Comparison of ENCODE assay signal across 14 cellular contexts in genomic region chr5:138595396-138595795, GRCh38. TPM values are rescaled to one million over a fixed set of nuclear protein-coding genes. Genes with fewer than 3 reads are reported as not detected.
DNase-seq lines count a peak whose midpoint lies in the region; ATAC-seq and TF ChIP-seq lines count a peak whose summit lies in the region.
"Had no signal": no experiment of that assay in that cellular context is flagged by ENCODE, and none has a peak within 500 bp of the region (broad histone marks: within the 10 kb centered on the region; RNA-seq: fewer than 3 reads in every experiment).

No MANE protein-coding gene starts in this region.

- H3K4me1 Mint-ChIP-seq in chondrocyte (ENCODE audit: low read depth) (no peaks in the 10 kb centered on the region), mesothelial cell of epicardium (peaks cover 41% of the 10 kb centered on the region)
- H3K4me1 Mint-ChIP-seq in activated CD4-positive, alpha-beta T cell treated with anti-CD3 and anti-CD28 coated beads, Interleukin-2, amount 10 ng/mL, durations not matched to agents 7 days and 5 days, result no peaks in the 10 kb centered on the region

- ATAC-seq in HG02759 (IDR thresholded peaks at IDR 0.05; ENCODE audit: unreplicated experiment), result no peak

- no peaks in the 10 kb centered on the region for H3K36me3 Mint-ChIP-seq in chondrocyte (ENCODE audit: low read depth)
- H3K36me3 Mint-ChIP-seq in mesothelial cell of epicardium, result no peaks in the 10 kb centered on the region
- H3K36me3 Mint-ChIP-seq in activated CD4-positive, alpha-beta T cell treated with anti-CD3 and anti-CD28 coated beads, Interleukin-2, amount 10 ng/mL, durations not matched to agents 7 days and 5 days (ENCODE audit: low read depth), result no peaks in the 10 kb centered on the region

- H3K27ac Mint-ChIP-seq in chondrocyte (ENCODE audit: unreplicated experiment) (no peak overlapping the region), mesothelial cell of epicardium (peak overlapping the region; percentile 77)
- no peak overlapping the region for H3K27ac Mint-ChIP-seq in activated CD4-positive, alpha-beta T cell treated with anti-CD3 and anti-CD28 coated beads, Interleukin-2, amount 10 ng/mL, durations not matched to agents 7 days and 5 days

- DNase-seq in GM10266 (ENCODE audit: extremely low spot score), result no peak
- peak; percentile 2 for DNase-seq in NCI-H146 treated with DMSO at 0.1 percent for 48 hours (lab: John Stamatoyannopoulos, UW; ENCODE audit: unreplicated experiment)
- DNase-seq in chondrocyte (ENCODE audit: low spot score), result no peak
- no peak for DNase-seq in mesothelial cell of epicardium (ENCODE audit: low spot score in 2 of 2, unreplicated experiment in 2 of 2)
- no peak for DNase-seq in NOMO-1 (lab: John Stamatoyannopoulos, UW; ENCODE audit: unreplicated experiment in 2 of 2)
- DNase-seq in activated CD4-positive, alpha-beta T cell treated with anti-CD3 and anti-CD28 coated beads, Interleukin-2, amount 10 ng/mL, durations not matched to agents 7 days and 5 days, result no peak
- DNase-seq in GF-D8 (lab: John Stamatoyannopoulos, UW), result no peak
- DNase-seq: activated CD4-positive, alpha-beta T cell treated with anti-CD3 and anti-CD28 coated beads, Interleukin-2, amount 50 U/mL, for 1 hour; aorta; KG1; NCI-H2029; spleen; testis had no signal

- POLR2A ChIA-PET in activated CD4-positive, alpha-beta T cell treated with anti-CD3 and anti-CD28 coated beads, Interleukin-2, amount 10 ng/mL, durations not matched to agents 7 days and 5 days (lab: Charles Lee), result no interaction called here

- TF ChIP-seq CTCF in GM10266 (IDR thresholded peaks at IDR 0.05; ENCODE audit: control insufficient read depth, insufficient read depth, low read depth, missing control alignments), result peak; percentile 42
- TF ChIP-seq CTCF in chondrocyte (IDR thresholded peaks at IDR 0.05), result peak; percentile 33
- TF ChIP-seq CTCF in mesothelial cell of epicardium (IDR thresholded peaks at IDR 0.05; ENCODE audit: unreplicated experiment), result no peak

- H3K9me3 Mint-ChIP-seq in chondrocyte (ENCODE audit: low read depth), result no peaks in the 10 kb centered on the region
- H3K9me3 Mint-ChIP-seq in mesothelial cell of epicardium, result no peaks in the 10 kb centered on the region
- no peaks in the 10 kb centered on the region for H3K9me3 Mint-ChIP-seq in activated CD4-positive, alpha-beta T cell treated with anti-CD3 and anti-CD28 coated beads, Interleukin-2, amount 10 ng/mL, durations not matched to agents 7 days and 5 days

- CTCF ChIA-PET in activated CD4-positive, alpha-beta T cell treated with anti-CD3 and anti-CD28 coated beads, Interleukin-2, amount 10 ng/mL, durations not matched to agents 7 days and 5 days (lab: Charles Lee), result no interaction called here

- H3K27me3 Mint-ChIP-seq in chondrocyte (ENCODE audit: low read depth) (peaks cover 3% of the 10 kb centered on the region), mesothelial cell of epicardium (ENCODE audit: low read depth) (no peaks in the 10 kb centered on the region)
- H3K27me3 Mint-ChIP-seq in activated CD4-positive, alpha-beta T cell treated with anti-CD3 and anti-CD28 coated beads, Interleukin-2, amount 10 ng/mL, durations not matched to agents 7 days and 5 days, result peaks cover 34% of the 10 kb centered on the region

- H3K4me3 Mint-ChIP-seq in chondrocyte (ENCODE audit: unreplicated experiment) (no peak overlapping the region), mesothelial cell of epicardium (no peak overlapping the region)
- H3K4me3 Mint-ChIP-seq in activated CD4-positive, alpha-beta T cell treated with anti-CD3 and anti-CD28 coated beads, Interleukin-2, amount 10 ng/mL, durations not matched to agents 7 days and 5 days, result no peak overlapping the region

RNA-seq across cellular contexts. Expression of gene HSPA9, which starts 20.2 kb away (rescaled TPM):
- total RNA-seq in chondrocyte, result 164 to 241 TPM (median 237 TPM) in 3 replicates
- 157 to 165 TPM (median 160 TPM) in 3 replicates for total RNA-seq in mesothelial cell of epicardium
- total RNA-seq in activated CD4-positive, alpha-beta T cell treated with anti-CD3 and anti-CD28 coated beads, Interleukin-2, amount 10 ng/mL, durations not matched to agents 7 days and 5 days, result 100 to 1,000 TPM; 168 to 171 TPM

RNA-seq across cellular contexts. Expression of gene ETF1, which starts 52.4 kb away (rescaled TPM):
- total RNA-seq in chondrocyte (85.2 to 92.1 TPM (median 88.6 TPM) in 3 replicates), mesothelial cell of epicardium (76.6 to 77.7 TPM (median 77.6 TPM) in 3 replicates)
- total RNA-seq in activated CD4-positive, alpha-beta T cell treated with anti-CD3 and anti-CD28 coated beads, Interleukin-2, amount 10 ng/mL, durations not matched to agents 7 days and 5 days, result 10 to 100 TPM; 65.3 to 72.1 TPM
